9 cellular contexts compared by ENCODE assay signal in the genomic region with DNA sequence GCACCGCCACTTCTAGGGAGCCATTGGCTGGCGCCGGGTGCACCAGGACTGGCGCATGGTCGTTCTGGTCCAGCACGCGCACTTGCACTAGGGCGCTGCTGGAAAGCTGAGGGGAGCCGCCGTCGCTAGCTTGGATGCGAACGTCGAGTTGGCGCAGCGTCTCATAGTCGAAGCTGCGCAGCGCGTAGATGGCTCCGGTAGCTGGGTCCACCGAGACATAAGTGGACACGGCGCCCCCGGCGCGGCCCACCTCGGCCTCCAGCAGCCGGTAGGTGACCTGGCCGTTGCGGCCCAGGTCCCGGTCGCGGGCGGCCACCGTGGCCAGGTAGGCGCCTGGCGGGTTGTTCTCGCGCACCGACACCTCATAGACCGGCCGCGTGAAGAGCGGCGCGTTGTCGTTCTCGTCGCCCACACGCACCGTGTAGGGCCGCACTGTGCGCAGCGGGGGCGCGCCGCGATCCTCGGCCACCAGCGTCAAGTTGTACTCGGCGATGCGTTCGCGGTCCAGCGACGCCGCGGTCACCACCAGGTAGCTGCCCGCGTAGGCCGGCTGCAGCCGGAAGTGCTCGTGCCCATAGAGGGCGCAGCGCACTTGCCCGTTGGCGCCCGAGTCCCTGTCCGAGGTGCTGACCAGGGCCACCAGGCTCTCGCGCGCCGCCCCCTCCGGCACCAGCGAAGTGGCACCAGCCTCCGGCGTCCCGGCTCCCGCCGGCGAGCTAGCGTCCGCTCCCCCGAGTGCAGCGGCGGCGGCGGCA. TPM values are rescaled to one million over a fixed set of nuclear protein-coding genes. Genes with fewer than 3 reads are reported as not detected.
DNase-seq lines count a peak whose midpoint lies in the region; ATAC-seq and TF ChIP-seq lines count a peak whose summit lies in the region.
"Had no signal": no experiment of that assay in that cellular context is flagged by ENCODE, and none has a peak within 500 bp of the region (broad histone marks: within the 10 kb centered on the region; RNA-seq: fewer than 3 reads in every experiment).

No MANE protein-coding gene starts in this region.

- H3K4me3 ChIP-seq in choroid plexus epithelial cell (ENCODE audit: low read depth, low read length) (no peak overlapping the region), thyroid gland (replicated peaks in 1 of 3) (peak overlapping the region in 1 of 3 donors; percentile 36), gastroesophageal sphincter (peak overlapping the region in 1 of 2 donors; percentile 25)

- H3K9me3 ChIP-seq in thyroid gland (no peaks in the 10 kb centered on the region), gastroesophageal sphincter (peaks cover 0 to 16% (median 0%) of the 10 kb centered on the region in 3 donors)

- H3K36me3 Mint-ChIP-seq in activated CD4-positive, alpha-beta T cell treated with anti-CD3 and anti-CD28 coated beads, Interleukin-2, amount 10 ng/mL, durations not matched to agents 7 days and 5 days (ENCODE audit: low read depth), result peaks cover 6% of the 10 kb centered on the region
- H3K36me3 Mint-ChIP-seq: CD4-positive, alpha-beta memory T cell had no signal

- peaks cover 8% of the 10 kb centered on the region for H3K9me3 Mint-ChIP-seq in activated CD4-positive, alpha-beta T cell treated with anti-CD3 and anti-CD28 coated beads, Interleukin-2, amount 10 ng/mL, durations not matched to agents 7 days and 5 days

- peak; percentile 48 for DNase-seq in activated CD4-positive, alpha-beta T cell treated with anti-CD3 and anti-CD28 coated beads, Interleukin-2, amount 10 ng/mL, durations not matched to agents 7 days and 5 days
- no peak for DNase-seq in activated CD4-positive, alpha-beta T cell treated with anti-CD3 and anti-CD28 coated beads, Interleukin-2, amount 50 U/mL, for 4 hours
- DNase-seq in choroid plexus epithelial cell (ENCODE audit: low read depth), result peak; percentile 10
- DNase-seq in left colon, result peak in 1 of 2 donors; percentile 45
- peak; percentile 88 to 90 for DNase-seq in thyroid gland
- DNase-seq in AML-193 (lab: John Stamatoyannopoulos, UW), result no peak
- no peak for DNase-seq in NCI-H2029 treated with DMSO at 0.1 percent for 48 hours (lab: John Stamatoyannopoulos, UW)

- no peaks in the 10 kb centered on the region for H3K36me3 ChIP-seq in thyroid gland
- no peaks in the 10 kb centered on the region for H3K36me3 ChIP-seq in gastroesophageal sphincter

- TF ChIP-seq CTCF in choroid plexus epithelial cell (conservative IDR thresholded peaks at IDR 0.05; ENCODE audit: low read depth, low read length) (peak; percentile 26), thyroid gland (IDR thresholded peaks at IDR 0.05) (peak in 5 of 6 experiments; percentile 36 to 82 (median 72)), gastroesophageal sphincter (IDR thresholded peaks at IDR 0.05) (peak in 2 of 4 experiments; percentile 26 to 58)

- CTCF ChIA-PET in activated CD4-positive, alpha-beta T cell treated with anti-CD3 and anti-CD28 coated beads, Interleukin-2, amount 10 ng/mL, durations not matched to agents 7 days and 5 days (lab: Charles Lee), result interaction anchor here (1.1 to 1.2 kb wide), 2 partner anchors 8 to 14 kb away, joined by 3 to 4 read pairs; no protein-coding TSS in a partner anchor

- peaks cover 25% of the 10 kb centered on the region for H3K4me1 Mint-ChIP-seq in activated CD4-positive, alpha-beta T cell treated with anti-CD3 and anti-CD28 coated beads, Interleukin-2, amount 10 ng/mL, durations not matched to agents 7 days and 5 days

- H3K27ac ChIP-seq in thyroid gland, result no peak overlapping the region
- H3K27ac ChIP-seq in gastroesophageal sphincter, result no peak overlapping the region

- intact Hi-C loops in left colon (cut with DNase I, micrococcal nuclease), result no loop called here
- intact Hi-C loops in thyroid gland (cut with DNase I), result loop anchor here (5.0 to 10.0 kb wide), 3 partner anchors 121 to 356 kb away; no protein-coding TSS in a partner anchor

- POLR2A ChIA-PET in activated CD4-positive, alpha-beta T cell treated with anti-CD3 and anti-CD28 coated beads, Interleukin-2, amount 10 ng/mL, durations not matched to agents 7 days and 5 days (lab: Charles Lee), result no interaction called here

- H3K27me3 Mint-ChIP-seq in activated CD4-positive, alpha-beta T cell treated with anti-CD3 and anti-CD28 coated beads, Interleukin-2, amount 10 ng/mL, durations not matched to agents 7 days and 5 days, result peaks cover 64% of the 10 kb centered on the region

- 6 to 33% methylated on average over 19 to 20 of the region's 100 CpGs for WGBS in thyroid gland, 2 donors
- no CpG with 5 or more reads among the region's 100 CpGs for WGBS in gastroesophageal sphincter (ENCODE audit: low coverage in 1 of 2), 2 donors

- ATAC-seq in left colon (peak; percentile 42), gastroesophageal sphincter (no peak)

- TF ChIP-seq EP300 in gastroesophageal sphincter (IDR thresholded peaks at IDR 0.05), result no peak

- TF ChIP-seq POLR2A in thyroid gland (IDR thresholded peaks at IDR 0.05) (no peak), gastroesophageal sphincter (IDR thresholded peaks at IDR 0.05) (no peak)

- H3K4me1 ChIP-seq in thyroid gland (peaks cover 10 to 26% of the 10 kb centered on the region in 2 donors), gastroesophageal sphincter (peaks cover 0 to 61% (median 18%) of the 10 kb centered on the region in 3 donors)

- peaks cover 26% of the 10 kb centered on the region for H3K27me3 ChIP-seq in thyroid gland
- H3K27me3 ChIP-seq in gastroesophageal sphincter, result peaks cover 90% of the 10 kb centered on the region

- no peak overlapping the region for H3K27ac Mint-ChIP-seq in activated CD4-positive, alpha-beta T cell treated with anti-CD3 and anti-CD28 coated beads, Interleukin-2, amount 10 ng/mL, durations not matched to agents 7 days and 5 days
- H3K27ac Mint-ChIP-seq: CD4-positive, alpha-beta memory T cell had no signal

- H3K4me3 Mint-ChIP-seq in activated CD4-positive, alpha-beta T cell treated with anti-CD3 and anti-CD28 coated beads, Interleukin-2, amount 10 ng/mL, durations not matched to agents 7 days and 5 days, result peak overlapping the region; percentile 34
- H3K4me3 Mint-ChIP-seq: CD4-positive, alpha-beta memory T cell had no signal

RNA-seq across cellular contexts. Expression of gene PCDH8, which starts 1.7 kb away (rescaled TPM):
- total RNA-seq in activated CD4-positive, alpha-beta T cell treated with anti-CD3 and anti-CD28 coated beads, Interleukin-2, amount 10 ng/mL, durations not matched to agents 7 days and 5 days, result not detected
- total RNA-seq in left colon, result under 1 TPM in 1 of 2 donors, not detected in 1; 0.12 TPM
- total RNA-seq in thyroid gland, result 1 to 10 TPM in 2 of 4 donors, not detected in 2; 2.1 TPM
- total RNA-seq in gastroesophageal sphincter, result under 1 TPM in 1 of 4 donors, not detected in 3; 0.27 TPM
- total RNA-seq: CD4-positive, alpha-beta memory T cell had no signal

Comparison
In these comparisons a context has a peak if more than half of its experiments do, and no peak if none do; other contexts are left out.
1. DNase-seq: peak in activated CD4-positive, alpha-beta T cell treated with anti-CD3 and anti-CD28 coated beads, Interleukin-2, amount 10 ng/mL, durations not matched to agents 7 days and 5 days (single experiment), choroid plexus epithelial cell (single experiment) and thyroid gland (2 of 2); none in activated CD4-positive, alpha-beta T cell treated with anti-CD3 and anti-CD28 coated beads, Interleukin-2, amount 50 U/mL, for 4 hours (0 of 2), AML-193 (0 of 2) and NCI-H2029 treated with DMSO at 0.1 percent for 48 hours (single experiment).